ENCODE assay signal across 23 cellular contexts in genomic region chr7:135681758-135682157, GRCh38. TPM values are rescaled to one million over a fixed set of nuclear protein-coding genes. Genes with fewer than 3 reads are reported as not detected.
"Had no signal": no experiment of that assay in that cellular context is flagged by ENCODE, and none has a peak within 500 bp of the region (broad histone marks: within the 10 kb centered on the region; RNA-seq: fewer than 3 reads in every experiment).

No MANE protein-coding gene starts in this region.

- ATAC-seq: naive thymus-derived CD8-positive, alpha-beta T cell; stimulated activated naive B cell treated with anti-CD40 and anti-IgM and Interleukin-4, amounts not matched to agents 10 μg/mL and 1 μg/mL and 100 μg/mL, for 72 hours had no signal

- DNase-seq: activated B cell treated with CpG ODN at 0.5 μM for 24 hours; activated CD4-positive, alpha-beta T cell treated with anti-CD3 and anti-CD28 coated beads, Interleukin-2, amount 10 ng/mL, durations not matched to agents 24 days and 14 days; activated CD8-positive, alpha-beta memory T cell treated with anti-CD3 and anti-CD28 coated beads, Interleukin-2, amount 50 U/mL, for 4 hours; activated CD8-positive, alpha-beta T cell treated with anti-CD3 and anti-CD28 coated beads, Interleukin-2, amount 10 ng/mL, durations not matched to agents 7 days and 5 days; activated gamma-delta T cell; activated T-cell treated with anti-CD3 and anti-CD28 coated beads, Interleukin-2, amount 50 U/mL, for 48 hours; amygdala; dermis blood vessel endothelial cell; head of caudate nucleus; naive thymus-derived CD8-positive, alpha-beta T cell; retina; stimulated activated CD4-positive, alpha-beta T cell treated with anti-CD3 and anti-CD28 coated beads, Interleukin-15, amount 100 ng/mL, for 24 hours; stimulated activated CD4-positive, alpha-beta T cell treated with anti-CD3 and anti-CD28 coated beads, Interleukin-4, amount 100 ng/mL, for 1 hour; stimulated activated naive B cell treated with anti-CD40 and anti-IgM and Interleukin-4, amounts not matched to agents 10 μg/mL and 1 μg/mL and 100 μg/mL, for 72 hours; upper lobe of left lung had no signal

- H3K9me3 ChIP-seq: neutrophil, upper lobe of left lung had no signal

- H3K27me3 ChIP-seq: neutrophil, upper lobe of left lung had no signal

- H3K27ac Mint-ChIP-seq: activated B cell treated with CpG ODN at 0.5 μM for 24 hours; activated CD4-positive, alpha-beta T cell treated with anti-CD3 and anti-CD28 coated beads, Interleukin-2, amount 10 ng/mL, durations not matched to agents 24 days and 14 days; activated CD8-positive, alpha-beta T cell treated with anti-CD3 and anti-CD28 coated beads, Interleukin-2, amount 10 ng/mL, durations not matched to agents 7 days and 5 days; activated naive CD8-positive, alpha-beta T cell had no signal

- H3K27ac ChIP-seq: neutrophil, skin epidermis had no signal

- H3K9me3 Mint-ChIP-seq: activated B cell treated with CpG ODN at 0.5 μM for 24 hours; activated CD4-positive, alpha-beta T cell treated with anti-CD3 and anti-CD28 coated beads, Interleukin-2, amount 10 ng/mL, durations not matched to agents 24 days and 14 days; brain; naive thymus-derived CD8-positive, alpha-beta T cell; stimulated activated naive B cell treated with anti-CD40 and anti-IgM and Interleukin-4, amounts not matched to agents 10 μg/mL and 1 μg/mL and 100 μg/mL, for 72 hours had no signal

- H3K4me3 ChIP-seq: skin epidermis, upper lobe of left lung had no signal

- H3K4me3 Mint-ChIP-seq: activated B cell treated with CpG ODN at 0.5 μM for 24 hours; activated CD4-positive, alpha-beta T cell treated with anti-CD3 and anti-CD28 coated beads, Interleukin-2, amount 10 ng/mL, durations not matched to agents 24 days and 14 days; activated CD8-positive, alpha-beta T cell treated with anti-CD3 and anti-CD28 coated beads, Interleukin-2, amount 10 ng/mL, durations not matched to agents 7 days and 5 days; activated naive CD8-positive, alpha-beta T cell; brain; naive thymus-derived CD8-positive, alpha-beta T cell; stimulated activated naive B cell treated with anti-CD40 and anti-IgM and Interleukin-4, amounts not matched to agents 10 μg/mL and 1 μg/mL and 100 μg/mL, for 72 hours had no signal

- H3K27me3 Mint-ChIP-seq: activated B cell treated with CpG ODN at 0.5 μM for 24 hours; activated naive CD8-positive, alpha-beta T cell; brain; naive thymus-derived CD8-positive, alpha-beta T cell; stimulated activated naive B cell treated with anti-CD40 and anti-IgM and Interleukin-4, amounts not matched to agents 10 μg/mL and 1 μg/mL and 100 μg/mL, for 72 hours had no signal

RNA-seq across cellular contexts. Expression of gene SLC13A4, which starts 46.2 kb away (rescaled TPM):
- total RNA-seq: activated B cell treated with CpG ODN at 0.5 μM for 24 hours; activated CD4-positive, alpha-beta T cell treated with anti-CD3 and anti-CD28 coated beads, Interleukin-2, amount 10 ng/mL, durations not matched to agents 24 days and 14 days; activated CD8-positive, alpha-beta T cell treated with anti-CD3 and anti-CD28 coated beads, Interleukin-2, amount 10 ng/mL, durations not matched to agents 7 days and 5 days; chondrocyte; dermis blood vessel endothelial cell; epithelial cell of proximal tubule; mucosa of gallbladder; naive thymus-derived CD8-positive, alpha-beta T cell; T-helper 1 cell treated with Interleukin-12 subunit alpha and Interleukin-12 subunit beta and Interleukin-4 antibody, amounts not matched to agents 30 ng/mL and 1 ng/mL, for 36 hours had no signal
